ENCODE assay signal across 8 cellular contexts in the genomic region with DNA sequence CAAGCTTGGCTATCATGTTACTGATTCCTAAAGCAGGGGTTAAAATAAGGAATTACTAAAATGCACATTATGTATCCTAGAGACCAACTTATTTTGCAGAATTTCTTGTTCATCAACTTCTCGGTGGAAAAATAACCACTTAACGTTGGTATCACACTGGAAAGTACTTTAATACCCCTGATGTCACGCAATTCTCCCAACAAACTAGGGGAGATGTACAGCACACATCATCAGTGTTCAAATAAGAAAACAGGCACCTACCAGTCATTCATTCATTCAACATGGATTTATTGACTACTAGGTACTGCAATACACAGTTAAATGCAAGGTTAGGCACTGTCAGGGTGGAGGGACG. TPM values are rescaled to one million over a fixed set of nuclear protein-coding genes. Genes with fewer than 3 reads are reported as not detected.
A peak's percentile ranks its signal among the peaks of the same experiment; 100 is the strongest.
DNase-seq lines count a peak whose midpoint lies in the region; TF ChIP-seq lines count a peak whose summit lies in the region.

No MANE protein-coding gene starts in this region.

- H3K4me3 ChIP-seq in breast epithelium = peak overlapping the region; percentile 59 to 77 (median 75)
- H3K4me3 ChIP-seq in mesodermal cell (ENCODE audit: extremely low read depth, insufficient read depth, low read length, poor library complexity, severe bottlenecking) = peak overlapping the region; percentile 52
- peak overlapping the region; percentile 78 to 86 for H3K4me3 ChIP-seq in uterus

- H3K27me3 ChIP-seq in breast epithelium = no peaks in the 10 kb centered on the region
- no peaks in the 10 kb centered on the region for H3K27me3 ChIP-seq in uterus

- H3K9me3 Mint-ChIP-seq in activated naive CD4-positive, alpha-beta T cell treated with anti-CD3 and anti-CD28 coated beads, Interleukin-2, amount 50 U/mL, for 24 hours = no peaks in the 10 kb centered on the region

- peak overlapping the region; percentile 90 to 93 for H3K27ac ChIP-seq in breast epithelium
- H3K27ac ChIP-seq in mesodermal cell (ENCODE audit: low read depth, low read length, severe bottlenecking) = peak overlapping the region; percentile 43
- H3K27ac ChIP-seq in uterus = peak overlapping the region; percentile 93 to 95

- H3K27me3 Mint-ChIP-seq in activated naive CD4-positive, alpha-beta T cell treated with anti-CD3 and anti-CD28 coated beads, Interleukin-2, amount 50 U/mL, for 24 hours = no peaks in the 10 kb centered on the region

- 26 to 34% methylated on average over 4 of the region's 4 CpGs for WGBS in mesodermal cell (ENCODE audit: insufficient coverage in 2 of 2), 2 experiments

- peaks cover 17% of the 10 kb centered on the region for H3K36me3 Mint-ChIP-seq in activated naive CD4-positive, alpha-beta T cell treated with anti-CD3 and anti-CD28 coated beads, Interleukin-2, amount 50 U/mL, for 24 hours

- peak overlapping the region; percentile 79 for H3K27ac Mint-ChIP-seq in activated naive CD4-positive, alpha-beta T cell treated with anti-CD3 and anti-CD28 coated beads, Interleukin-2, amount 50 U/mL, for 24 hours

- H3K4me1 Mint-ChIP-seq in activated naive CD4-positive, alpha-beta T cell treated with anti-CD3 and anti-CD28 coated beads, Interleukin-2, amount 50 U/mL, for 24 hours = peaks cover 35% of the 10 kb centered on the region

- H3K36me3 ChIP-seq in breast epithelium (no peaks in the 10 kb centered on the region), mesodermal cell (ENCODE audit: control insufficient read depth, insufficient read depth, low read length) (peaks cover 48% of the 10 kb centered on the region), uterus (no peaks in the 10 kb centered on the region)

- intact Hi-C loops in breast epithelium (cut with DNase I; ENCODE audit: low total_unique reads) = no loop called here
- intact Hi-C loops in uterus (cut with DNase I; ENCODE audit: low total_unique reads) = no loop called here

- TF ChIP-seq CTCF in breast epithelium (IDR thresholded peaks at IDR 0.05) = no peak
- TF ChIP-seq CTCF in uterus (IDR thresholded peaks at IDR 0.05) = no peak

- TF ChIP-seq POLR2A in breast epithelium (IDR thresholded peaks at IDR 0.05) (no peak), uterus (IDR thresholded peaks at IDR 0.05) (no peak)

- peak overlapping the region; percentile 93 for H3K4me3 Mint-ChIP-seq in activated naive CD4-positive, alpha-beta T cell treated with anti-CD3 and anti-CD28 coated beads, Interleukin-2, amount 50 U/mL, for 24 hours

- H3K4me1 ChIP-seq in breast epithelium (peaks cover 0 to 6% of the 10 kb centered on the region in 2 donors), mesodermal cell (ENCODE audit: control insufficient read depth, insufficient read depth, low read length, poor library complexity, severe bottlenecking) (no peaks in the 10 kb centered on the region), uterus (no peaks in the 10 kb centered on the region)

- no peak for DNase-seq in activated naive CD4-positive, alpha-beta T cell treated with Interleukin-2 at 50 U/mL for 16 hours
- DNase-seq in breast epithelium (ENCODE audit: low spot score in 2 of 2) (no peak), uterus (no peak), KG1 (lab: John Stamatoyannopoulos, UW) (no peak), iPS-NIHi11 (ENCODE audit: low spot score) (no peak)
- DNase-seq in effector CD4-positive, alpha-beta T cell = no peak

- H3K9me3 ChIP-seq in breast epithelium = no peaks in the 10 kb centered on the region
- no peaks in the 10 kb centered on the region for H3K9me3 ChIP-seq in mesodermal cell (ENCODE audit: control insufficient read depth, low read length)
- no peaks in the 10 kb centered on the region for H3K9me3 ChIP-seq in uterus

RNA-seq across cellular contexts. Expression of gene HUS1, which starts 0.6 kb away (rescaled TPM):
- total RNA-seq in breast epithelium = 10 to 100 TPM; 26.5 to 46.2 (median 31.5) TPM
- 19.3 TPM for polyA plus RNA-seq in mesodermal cell (2013, experiment 1 of 2)
- polyA plus RNA-seq in mesodermal cell (2013, experiment 2 of 2) = 20.0 TPM
- total RNA-seq in uterus = 10 to 100 TPM in 3 of 4 donors, 1 to 10 TPM in 1; 5.1 to 64.7 (median 41.9) TPM

RNA-seq across cellular contexts. Expression of gene PKD1L1, which starts 30.5 kb away (rescaled TPM):
- total RNA-seq in breast epithelium (under 1 TPM; 0.32 to 0.44 (median 0.33) TPM), uterus (1 to 10 TPM in 2 of 4 donors, under 1 TPM in 2; under 0.01 to 3.8 (median 0.74) TPM)
- polyA plus RNA-seq in mesodermal cell (2013, experiment 1 of 2) = 0.07 TPM
- polyA plus RNA-seq in mesodermal cell (2013, experiment 2 of 2) = 0.05 TPM

RNA-seq across cellular contexts. Expression of gene SUN3, which starts 50.1 kb away (rescaled TPM):
- total RNA-seq in breast epithelium = not detected
- not detected for polyA plus RNA-seq in mesodermal cell (2013, experiment 1 of 2)
- polyA plus RNA-seq in mesodermal cell (2013, experiment 2 of 2) = not detected
- total RNA-seq in uterus = not detected

RNA-seq across cellular contexts. Expression of gene C7orf57, which starts 56.6 kb away (rescaled TPM):
- total RNA-seq in breast epithelium = not detected
- polyA plus RNA-seq in mesodermal cell (2013, experiment 1 of 2) = 0.26 TPM
- polyA plus RNA-seq in mesodermal cell (2013, experiment 2 of 2) = 0.35 TPM
- under 1 TPM in 1 of 4 donors, not detected in 3; 0.76 TPM for total RNA-seq in uterus

Comparison
In these comparisons a context has a peak if more than half of its experiments do, and no peak if none do; other contexts are left out.
1. H3K27ac ChIP-seq: peak in every context shown above with its lines; median percentile 94 in uterus; 92 in breast epithelium; 43 in mesodermal cell.